In genomic region chr10:17086865-17087264, GRCh38 we compare ENCODE assay signal across 28 cellular contexts.
"Had no signal": no experiment of that assay in that cellular context is flagged by ENCODE, and none has a peak within 500 bp of the region (broad histone marks: within the 10 kb centered on the region; RNA-seq: fewer than 3 reads in every experiment).

No MANE protein-coding gene starts in this region.

- DNase-seq: colonic mucosa; cortex of kidney; dermis blood vessel endothelial cell; dorsolateral prefrontal cortex; effector CD4-positive, alpha-beta T cell; effector CD8-positive, alpha-beta T cell; effector memory CD4-positive, alpha-beta T cell; effector memory CD8-positive, alpha-beta T cell; endodermal cell; erythroblast; esophagus squamous epithelium; foreskin fibroblast; foreskin keratinocyte; foreskin melanocyte; gastrocnemius medialis; head of caudate nucleus; heart left ventricle; heart right ventricle had no signal

- H3K27me3 Mint-ChIP-seq: dendritic cell treated with granulocyte-macrophage colony-stimulating factor and Interleukin-4, amounts not matched to agents 40 ng/mL and 50 ng/mL, for 4 days; effector memory CD8-positive, alpha-beta T cell had no signal

- H3K27me3 ChIP-seq: colonic mucosa, dorsolateral prefrontal cortex, esophagus muscularis mucosa, esophagus squamous epithelium, foreskin keratinocyte, gastrocnemius medialis, gastroesophageal sphincter, heart left ventricle, heart right ventricle had no signal

- H3K27ac ChIP-seq: colonic mucosa, coronary artery, dorsolateral prefrontal cortex, epithelial cell of prostate, esophagus muscularis mucosa, esophagus squamous epithelium, foreskin keratinocyte, gastrocnemius medialis, gastroesophageal sphincter, heart left ventricle, heart right ventricle had no signal

- H3K9me3 ChIP-seq: colonic mucosa, esophagus muscularis mucosa, esophagus squamous epithelium, gastrocnemius medialis, gastroesophageal sphincter, heart left ventricle, heart right ventricle had no signal

- H3K4me3 ChIP-seq: colonic mucosa, coronary artery, dorsolateral prefrontal cortex, esophagus muscularis mucosa, esophagus squamous epithelium, gastrocnemius medialis, gastroesophageal sphincter, heart left ventricle, heart right ventricle had no signal

- H3K9me3 Mint-ChIP-seq: effector memory CD8-positive, alpha-beta T cell; endodermal cell had no signal

- H3K27ac Mint-ChIP-seq: dendritic cell treated with granulocyte-macrophage colony-stimulating factor and Interleukin-4, amounts not matched to agents 40 ng/mL and 50 ng/mL, for 4 days; effector memory CD8-positive, alpha-beta T cell; endodermal cell had no signal

- H3K4me1 ChIP-seq: colonic mucosa, gastrocnemius medialis had no signal

- H3K36me3 ChIP-seq: colonic mucosa, esophagus muscularis mucosa, esophagus squamous epithelium, gastrocnemius medialis, gastroesophageal sphincter, heart left ventricle, heart right ventricle had no signal

- FAIRE-seq: colon, endometrium, endothelial cell of umbilical vein, frontal cortex had no signal

- H3K4me3 Mint-ChIP-seq: dendritic cell treated with granulocyte-macrophage colony-stimulating factor and Interleukin-4, amounts not matched to agents 40 ng/mL and 50 ng/mL, for 4 days; effector memory CD8-positive, alpha-beta T cell; endodermal cell had no signal

- ATAC-seq: effector memory CD8-positive, alpha-beta T cell; esophagus mucosa; foreskin keratinocyte; gastrocnemius medialis; gastroesophageal sphincter; heart left ventricle; heart right ventricle had no signal
